ENCODE assay signal across 8 cellular contexts in genomic region chr9:128249914-128250838, GRCh38. TPM values are rescaled to one million over a fixed set of nuclear protein-coding genes. Genes with fewer than 3 reads are reported as not detected.
DNase-seq lines count a peak whose midpoint lies in the region; ATAC-seq, FAIRE-seq and TF ChIP-seq lines count a peak whose summit lies in the region.

No MANE protein-coding gene starts in this region.

- in situ Hi-C loops in gastrocnemius medialis (cut with MboI; ENCODE audit: low sequenced_read_pairs in 4 of 4), result no loop called here

- no peaks in the 10 kb centered on the region for H3K36me3 ChIP-seq in gastrocnemius medialis

- no peak for TF ChIP-seq POLR2A in gastrocnemius medialis (IDR thresholded peaks at IDR 0.05)

- ATAC-seq in GM19372 (IDR thresholded peaks at IDR 0.05; ENCODE audit: low read depth, unreplicated experiment), result peak; percentile 87
- peak; percentile 77 for ATAC-seq in HG03520 (IDR thresholded peaks at IDR 0.05; ENCODE audit: unreplicated experiment)
- ATAC-seq in left cardiac atrium, result peak; percentile 87 to 96
- peak; percentile 49 to 83 for ATAC-seq in gastrocnemius medialis

- no peaks in the 10 kb centered on the region for H3K9me3 ChIP-seq in gastrocnemius medialis

- peak overlapping the region in 3 of 4 donors; percentile 17 to 41 (median 31) for H3K4me3 ChIP-seq in gastrocnemius medialis

- peak overlapping the region; percentile 41 for H3K27ac ChIP-seq in C4-2B
- no peak overlapping the region for H3K27ac ChIP-seq in gastrocnemius medialis

- intact Hi-C loops in left cardiac atrium (cut with DNase I), result no loop called here
- intact Hi-C loops in gastrocnemius medialis (cut with DNase I; ENCODE audit: low total_unique reads), result no loop called here

- peaks cover 15 to 22% (median 17%) of the 10 kb centered on the region in 3 donors for H3K27me3 ChIP-seq in gastrocnemius medialis

- DNase-seq in T-helper 2 cell, result peak; percentile 87 to 99 (median 97)
- DNase-seq in amniotic epithelial cell (ENCODE audit: low read depth), result peak; percentile 71
- peak; percentile 86 for DNase-seq in left cardiac atrium
- DNase-seq in gastrocnemius medialis, result peak; percentile 52 to 79
- no peak for DNase-seq in HTR-8/SVneo (ENCODE audit: insufficient read length, low spot score)

- H3K4me1 ChIP-seq in gastrocnemius medialis, result no peaks in the 10 kb centered on the region

- FAIRE-seq in HTR-8/SVneo (lab: Jason Lieb, UNC), result no peak

- TF ChIP-seq CTCF in C4-2B (conservative IDR thresholded peaks at IDR 0.05) (no peak), gastrocnemius medialis (IDR thresholded peaks at IDR 0.05 in 4 of 5, conservative IDR thresholded peaks at IDR 0.05 in 1 of 5) (no peak)

RNA-seq across cellular contexts. Expression of gene GOLGA2, which starts 25.6 kb away (rescaled TPM):
- total RNA-seq in left cardiac atrium, result 100 to 1,000 TPM in 1 of 2 donors, 10 to 100 TPM in 1; 85.6 to 113 TPM
- 10 to 100 TPM; 68.9 to 84.6 (median 78.5) TPM for total RNA-seq in gastrocnemius medialis

RNA-seq across cellular contexts. Expression of gene SWI5, which starts 25.9 kb away (rescaled TPM):
- total RNA-seq in left cardiac atrium, result 10 to 100 TPM; 17.2 to 18.4 TPM
- total RNA-seq in gastrocnemius medialis, result 10 to 100 TPM; 12.7 to 23.8 (median 13.5) TPM

RNA-seq across cellular contexts. Expression of gene DNM1, which starts 47.0 kb away (rescaled TPM):
- total RNA-seq in left cardiac atrium, result 10 to 100 TPM; 11.3 to 14.0 TPM
- 1 to 10 TPM; 1.8 to 3.8 (median 2.0) TPM for total RNA-seq in gastrocnemius medialis

RNA-seq across cellular contexts. Expression of gene CIZ1, which starts 58.8 kb away (rescaled TPM):
- 10 to 100 TPM; 67.1 to 68.5 TPM for total RNA-seq in left cardiac atrium
- 10 to 100 TPM; 47.8 to 61.3 (median 53.0) TPM for total RNA-seq in gastrocnemius medialis
